In genomic region chr13:34911159-34911558, GRCh38 we compare ENCODE assay signal across 9 cellular contexts.
"Had no signal": no experiment of that assay in that cellular context is flagged by ENCODE, and none has a peak within 500 bp of the region (broad histone marks: within the 10 kb centered on the region; RNA-seq: fewer than 3 reads in every experiment).

No MANE protein-coding gene starts in this region.

- DNase-seq: H7, HCEC 1CT, HFFc6, Karpas-422, KBM-7 had no signal

- H3K27ac ChIP-seq: HL-60, KMS-11 had no signal

- FAIRE-seq: H1 had no signal

- H3K4me2 ChIP-seq: GM23338, KMS-11 had no signal

- H3K4me3 ChIP-seq: GM23338 had no signal

- ATAC-seq: GM23338 had no signal
